In the genomic region with DNA sequence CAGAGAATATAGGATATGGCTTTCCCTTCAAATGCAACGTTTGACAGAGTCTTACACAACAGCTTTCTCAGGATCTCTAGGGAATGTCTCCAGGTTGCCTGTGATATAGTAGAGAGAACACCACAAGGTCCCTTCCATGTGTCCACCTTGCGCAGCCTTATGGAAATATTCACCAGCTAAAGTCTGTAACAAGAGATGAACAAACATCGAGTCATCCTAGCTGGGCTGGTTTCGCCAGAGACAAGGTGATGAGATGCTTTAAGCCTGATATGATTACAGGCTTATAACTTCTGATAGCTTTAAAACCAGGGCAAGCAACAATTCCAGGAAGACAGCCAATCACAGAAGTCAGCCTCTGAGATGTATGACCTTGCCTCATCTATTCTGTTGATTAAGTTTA, we compare ENCODE assay signal across 19 cellular contexts.
"Had no signal": no experiment of that assay in that cellular context is flagged by ENCODE, and none has a peak within 500 bp of the region (broad histone marks: within the 10 kb centered on the region; RNA-seq: fewer than 3 reads in every experiment).

No MANE protein-coding gene starts in this region.

- H3K27ac ChIP-seq: adrenal gland, dorsolateral prefrontal cortex, esophagus squamous epithelium, left lung, psoas muscle, right lobe of liver, spleen, upper lobe of left lung had no signal

- DNase-seq: activated B cell treated with CpG ODN at 0.5 μM for 24 hours; activated CD4-positive, alpha-beta T cell treated with anti-CD3 and anti-CD28 coated beads, Interleukin-2, amount 10 ng/mL, durations not matched to agents 24 days and 14 days; activated naive CD4-positive, alpha-beta T cell treated with anti-CD3 and anti-CD28 coated beads, Interleukin-2, amount 50 U/mL, for 16 hours; activated T-cell treated with anti-CD3 and anti-CD28 coated beads for 4 hours; adrenal gland; dorsolateral prefrontal cortex; esophagus squamous epithelium; foreskin melanocyte; head of caudate nucleus; left lung; nephron progenitor cell; psoas muscle; right lobe of liver; spleen; stimulated activated CD4-positive, alpha-beta T cell treated with anti-CD3 and anti-CD28 coated beads, Interleukin-1b, Interleukin-23, amount 100 ng/mL, for 48 hours; stimulated activated naive CD4-positive, alpha-beta T cell; substantia nigra; upper lobe of left lung had no signal

- H3K36me3 ChIP-seq: adrenal gland, right lobe of liver had no signal

- H3K9me3 ChIP-seq: adrenal gland, esophagus squamous epithelium, left lung, psoas muscle, right lobe of liver, spleen, upper lobe of left lung had no signal

- ATAC-seq: activated T-helper 17 cell treated with anti-CD3 and anti-CD28 coated beads, Interleukin-2, amount 50 U/mL, for 72 hours; left lung; psoas muscle; right lobe of liver had no signal

- H3K4me3 ChIP-seq: adrenal gland, dorsolateral prefrontal cortex, esophagus squamous epithelium, left lung, psoas muscle, right lobe of liver, spleen, upper lobe of left lung had no signal

- H3K4me1 ChIP-seq: adrenal gland, esophagus squamous epithelium, left lung, psoas muscle, right lobe of liver, upper lobe of left lung had no signal

- H3K27me3 ChIP-seq: adrenal gland, dorsolateral prefrontal cortex, esophagus squamous epithelium, left lung, right lobe of liver, spleen, upper lobe of left lung had no signal
